8 cellular contexts compared by ENCODE assay signal in the genomic region with DNA sequence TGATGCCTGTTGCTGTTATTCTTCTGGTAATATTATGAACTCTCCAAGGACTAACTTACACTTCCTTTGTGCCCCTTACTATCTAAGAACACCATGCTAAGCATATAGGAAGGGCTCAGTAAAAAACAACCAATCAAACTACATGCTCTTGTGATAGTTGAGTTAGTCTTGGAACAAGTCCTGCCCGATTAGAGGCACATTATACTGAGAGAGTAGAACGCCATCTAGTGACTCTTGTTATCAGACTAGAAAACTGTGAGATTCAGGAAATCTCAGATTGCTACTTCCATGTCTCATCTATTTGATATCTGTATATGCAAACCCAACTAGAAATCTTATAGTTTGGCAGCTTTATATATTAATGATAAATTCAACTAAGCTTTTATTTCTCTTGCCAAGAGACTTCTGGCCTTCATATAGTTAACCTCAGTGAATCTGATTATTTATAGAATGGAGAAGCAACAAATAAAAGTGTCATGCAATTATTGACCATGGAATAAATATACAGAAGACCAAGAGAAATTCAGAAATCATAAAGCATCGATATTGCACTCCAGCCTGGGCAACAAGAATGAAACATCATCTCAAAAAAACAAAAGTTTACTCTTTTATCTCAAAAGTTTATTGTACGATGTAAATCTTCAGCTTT. TPM values are rescaled to one million over a fixed set of nuclear protein-coding genes. Genes with fewer than 3 reads are reported as not detected.
DNase-seq lines count a peak whose midpoint lies in the region; ATAC-seq and TF ChIP-seq lines count a peak whose summit lies in the region.

No MANE protein-coding gene starts in this region.

- H3K4me1 Mint-ChIP-seq in activated T-cell treated with anti-CD3 and anti-CD28 coated beads, Interleukin-2, amount 50 U/mL, for 72 hours (ENCODE audit: low read depth), result peaks cover 27% of the 10 kb centered on the region
- H3K4me1 Mint-ChIP-seq in natural killer cell treated with Interleukin-12 subunit alpha and Interleukin-12 subunit beta and Interleukin-15 and Interleukin-18, amount 100 ng/mL, for 72 hours (ENCODE audit: low read depth in 2 of 2), result peaks cover 2 to 10% of the 10 kb centered on the region in 2 donors
- peaks cover 7% of the 10 kb centered on the region for H3K4me1 Mint-ChIP-seq in activated T-helper 2 cell treated with anti-CD3 and anti-CD28 coated beads, Interferon-gamma antibody, Interleukin-2, Interleukin-4, amounts not matched to agents 10 μg/mL and 5 μg/mL and 100 μg/mL, durations not matched to agents 14 hours and 24 hours and 36 hours (ENCODE audit: low read depth)

- no peak overlapping the region for H3K4me3 Mint-ChIP-seq in activated T-cell treated with anti-CD3 and anti-CD28 coated beads, Interleukin-2, amount 50 U/mL, for 72 hours
- H3K4me3 Mint-ChIP-seq in natural killer cell treated with Interleukin-12 subunit alpha and Interleukin-12 subunit beta and Interleukin-15 and Interleukin-18, amount 100 ng/mL, for 72 hours, result no peak overlapping the region
- H3K4me3 Mint-ChIP-seq in activated T-helper 2 cell treated with anti-CD3 and anti-CD28 coated beads, Interferon-gamma antibody, Interleukin-2, Interleukin-4, amounts not matched to agents 10 μg/mL and 5 μg/mL and 100 μg/mL, durations not matched to agents 14 hours and 24 hours and 36 hours (ENCODE audit: low read depth), result no peak overlapping the region

- peak overlapping the region; percentile 17 for H3K9ac ChIP-seq in SK-N-MC (ENCODE audit: insufficient read length)

- no peak for DNase-seq in activated T-cell treated with anti-CD3 and anti-CD28 coated beads, Interleukin-2, amount 50 U/mL, for 72 hours
- DNase-seq in activated T-cell treated with anti-CD3 and anti-CD28 coated beads, Interleukin-2, amount 50 U/mL, for 48 hours, result no peak
- DNase-seq in NCI-H1417 (lab: John Stamatoyannopoulos, UW), result peak; percentile 28 to 79 (median 70)
- DNase-seq in SK-N-MC (ENCODE audit: low read depth, low spot score), result peak; percentile 69
- DNase-seq in epithelial cell of proximal tubule (ENCODE audit: low read depth), result no peak
- DNase-seq in natural killer cell treated with Interleukin-12 subunit alpha and Interleukin-12 subunit beta and Interleukin-15 and Interleukin-18, amount 100 ng/mL, for 72 hours (ENCODE audit: low spot score), result no peak
- DNase-seq in activated T-helper 2 cell treated with anti-CD3 and anti-CD28 coated beads, Interferon-gamma antibody, Interleukin-2, Interleukin-4, amounts not matched to agents 10 μg/mL and 5 μg/mL and 100 μg/mL, durations not matched to agents 14 hours and 24 hours and 36 hours (ENCODE audit: low spot score), result no peak
- DNase-seq in NK-92 (lab: John Stamatoyannopoulos, UW; ENCODE audit: unreplicated experiment), result no peak

- H3K27ac ChIP-seq in SK-N-MC, result no peak overlapping the region

- H3K36me3 ChIP-seq in SK-N-MC (ENCODE audit: insufficient read depth, low read length), result no peaks in the 10 kb centered on the region

- H3K4me3 ChIP-seq in SK-N-MC (no peak overlapping the region), epithelial cell of proximal tubule (ENCODE audit: low read depth, low read length) (no peak overlapping the region)

- peak; percentile 64 to 82 for ATAC-seq in activated T-cell treated with anti-CD3 and anti-CD28 coated beads, Interleukin-2, amount 50 U/mL, for 72 hours (replicated peaks in 1 of 2)
- ATAC-seq in natural killer cell treated with Interleukin-12 subunit alpha and Interleukin-12 subunit beta and Interleukin-15 and Interleukin-18, amount 100 ng/mL, for 72 hours, result peak; percentile 51 to 57

- intact Hi-C loops in activated T-helper 2 cell treated with anti-CD3 and anti-CD28 coated beads, Interferon-gamma antibody, Interleukin-2, Interleukin-4, amounts not matched to agents 10 μg/mL and 5 μg/mL and 100 μg/mL, durations not matched to agents 14 hours and 24 hours and 36 hours (cut with micrococcal nuclease), result loop anchor here (5.0 kb wide), 1 partner anchor 438 kb away; no protein-coding TSS in a partner anchor

- no peaks in the 10 kb centered on the region for H3K27me3 Mint-ChIP-seq in activated T-cell treated with anti-CD3 and anti-CD28 coated beads, Interleukin-2, amount 50 U/mL, for 72 hours (ENCODE audit: low read depth)
- peaks cover 12 to 15% of the 10 kb centered on the region in 2 donors for H3K27me3 Mint-ChIP-seq in natural killer cell treated with Interleukin-12 subunit alpha and Interleukin-12 subunit beta and Interleukin-15 and Interleukin-18, amount 100 ng/mL, for 72 hours
- peaks cover 16% of the 10 kb centered on the region for H3K27me3 Mint-ChIP-seq in activated T-helper 2 cell treated with anti-CD3 and anti-CD28 coated beads, Interferon-gamma antibody, Interleukin-2, Interleukin-4, amounts not matched to agents 10 μg/mL and 5 μg/mL and 100 μg/mL, durations not matched to agents 14 hours and 24 hours and 36 hours (ENCODE audit: low read depth)

- peak overlapping the region; percentile 45 for H3K27ac Mint-ChIP-seq in activated T-cell treated with anti-CD3 and anti-CD28 coated beads, Interleukin-2, amount 50 U/mL, for 72 hours
- H3K27ac Mint-ChIP-seq in natural killer cell treated with Interleukin-12 subunit alpha and Interleukin-12 subunit beta and Interleukin-15 and Interleukin-18, amount 100 ng/mL, for 72 hours, result no peak overlapping the region
- H3K27ac Mint-ChIP-seq in activated T-helper 2 cell treated with anti-CD3 and anti-CD28 coated beads, Interferon-gamma antibody, Interleukin-2, Interleukin-4, amounts not matched to agents 10 μg/mL and 5 μg/mL and 100 μg/mL, durations not matched to agents 14 hours and 24 hours and 36 hours, result no peak overlapping the region

- peak; percentile 80 for TF ChIP-seq CTCF in epithelial cell of proximal tubule (conservative IDR thresholded peaks at IDR 0.05; ENCODE audit: low read depth, low read length)

- H3K9me3 Mint-ChIP-seq in activated T-cell treated with anti-CD3 and anti-CD28 coated beads, Interleukin-2, amount 50 U/mL, for 72 hours, result no peaks in the 10 kb centered on the region
- H3K9me3 Mint-ChIP-seq in natural killer cell treated with Interleukin-12 subunit alpha and Interleukin-12 subunit beta and Interleukin-15 and Interleukin-18, amount 100 ng/mL, for 72 hours, result no peaks in the 10 kb centered on the region
- H3K9me3 Mint-ChIP-seq in activated T-helper 2 cell treated with anti-CD3 and anti-CD28 coated beads, Interferon-gamma antibody, Interleukin-2, Interleukin-4, amounts not matched to agents 10 μg/mL and 5 μg/mL and 100 μg/mL, durations not matched to agents 14 hours and 24 hours and 36 hours, result no peaks in the 10 kb centered on the region

- no peaks in the 10 kb centered on the region for H3K9me3 ChIP-seq in SK-N-MC (ENCODE audit: low read depth, low read length)

- no peaks in the 10 kb centered on the region for H3K36me3 Mint-ChIP-seq in activated T-cell treated with anti-CD3 and anti-CD28 coated beads, Interleukin-2, amount 50 U/mL, for 72 hours (ENCODE audit: insufficient read depth in 2 of 2)
- no peaks in the 10 kb centered on the region for H3K36me3 Mint-ChIP-seq in natural killer cell treated with Interleukin-12 subunit alpha and Interleukin-12 subunit beta and Interleukin-15 and Interleukin-18, amount 100 ng/mL, for 72 hours
- H3K36me3 Mint-ChIP-seq in activated T-helper 2 cell treated with anti-CD3 and anti-CD28 coated beads, Interferon-gamma antibody, Interleukin-2, Interleukin-4, amounts not matched to agents 10 μg/mL and 5 μg/mL and 100 μg/mL, durations not matched to agents 14 hours and 24 hours and 36 hours (ENCODE audit: low read depth), result no peaks in the 10 kb centered on the region

RNA-seq across cellular contexts. Expression of gene SRRM1, which starts 7.8 kb away (rescaled TPM):
- total RNA-seq in activated T-cell treated with anti-CD3 and anti-CD28 coated beads, Interleukin-2, amount 50 U/mL, for 72 hours, result 100 to 1,000 TPM; 187 to 223 TPM
- 66.6 and 79.3 TPM in 2 replicates for total RNA-seq in epithelial cell of proximal tubule
- total RNA-seq in natural killer cell treated with Interleukin-12 subunit alpha and Interleukin-12 subunit beta and Interleukin-15 and Interleukin-18, amount 100 ng/mL, for 72 hours, result 100 to 1,000 TPM; 177 to 254 TPM
- total RNA-seq in activated T-helper 2 cell treated with anti-CD3 and anti-CD28 coated beads, Interferon-gamma antibody, Interleukin-2, Interleukin-4, amounts not matched to agents 10 μg/mL and 5 μg/mL and 100 μg/mL, durations not matched to agents 14 hours and 24 hours and 36 hours, result 212 and 223 TPM in 2 replicates

Comparison
In these comparisons a context has a peak if more than half of its experiments do, and no peak if none do; other contexts are left out.
1. DNase-seq: peak in NCI-H1417 (3 of 3) and SK-N-MC (single experiment); none in activated T-cell treated with anti-CD3 and anti-CD28 coated beads, Interleukin-2, amount 50 U/mL, for 72 hours (0 of 2), activated T-cell treated with anti-CD3 and anti-CD28 coated beads, Interleukin-2, amount 50 U/mL, for 48 hours (0 of 2), epithelial cell of proximal tubule (single experiment), natural killer cell treated with Interleukin-12 subunit alpha and Interleukin-12 subunit beta and Interleukin-15 and Interleukin-18, amount 100 ng/mL, for 72 hours (single experiment), activated T-helper 2 cell treated with anti-CD3 and anti-CD28 coated beads, Interferon-gamma antibody, Interleukin-2, Interleukin-4, amounts not matched to agents 10 μg/mL and 5 μg/mL and 100 μg/mL, durations not matched to agents 14 hours and 24 hours and 36 hours (single experiment) and NK-92 (single experiment).